In genomic region chr10:8060010-8060703, GRCh38 we compare ENCODE assay signal across 8 cellular contexts. TPM values are rescaled to one million over a fixed set of nuclear protein-coding genes. Genes with fewer than 3 reads are reported as not detected.
DNase-seq lines count a peak whose midpoint lies in the region; ATAC-seq, FAIRE-seq and TF ChIP-seq lines count a peak whose summit lies in the region.

No MANE protein-coding gene starts in this region.

- peak overlapping the region; percentile 42 for H3K27ac ChIP-seq in lower lobe of right lung

- no peak for TF ChIP-seq POLR2A in H54 (IDR thresholded peaks at IDR 0.05; ENCODE audit: low read depth, low read length)

- FAIRE-seq in H54 (lab: Jason Lieb, UNC) = no peak
- FAIRE-seq in D721Med (lab: Jason Lieb, UNC) = no peak

- peak; percentile 22 for ATAC-seq in left ventricle myocardium superior
- no peak for ATAC-seq in Right ventricle myocardium superior (ENCODE audit: poor library complexity)
- ATAC-seq in HG03354 (IDR thresholded peaks at IDR 0.05; ENCODE audit: poor library complexity, severe bottlenecking, unreplicated experiment) = peak; percentile 30
- ATAC-seq in activated CD8-positive, alpha-beta T cell treated with anti-CD3 and anti-CD28 coated beads, Interleukin-2, amount 10 ng/mL, durations not matched to agents 7 days and 5 days = peak; percentile 50
- ATAC-seq in lower lobe of right lung = peak in 1 of 2 donors; percentile 7

- TF ChIP-seq CTCF in lower lobe of right lung (IDR thresholded peaks at IDR 0.05) (no peak), glutamatergic neuron (IDR thresholded peaks at IDR 0.05; ENCODE audit: partially characterized antibody, unreplicated experiment) (no peak), D721Med (IDR thresholded peaks at IDR 0.05; ENCODE audit: insufficient read depth, missing control alignments) (no peak)

- H3K36me3 ChIP-seq in lower lobe of right lung = no peaks in the 10 kb centered on the region

- peak overlapping the region; percentile 25 for H3K4me3 ChIP-seq in lower lobe of right lung

- H3K4me3 Mint-ChIP-seq in activated CD8-positive, alpha-beta T cell treated with anti-CD3 and anti-CD28 coated beads, Interleukin-2, amount 10 ng/mL, durations not matched to agents 7 days and 5 days = peak overlapping the region; percentile 97
- no peak overlapping the region for H3K4me3 Mint-ChIP-seq in glutamatergic neuron (ENCODE audit: unreplicated experiment)

- peaks cover 60% of the 10 kb centered on the region for H3K4me1 ChIP-seq in lower lobe of right lung

- H3K36me3 Mint-ChIP-seq in activated CD8-positive, alpha-beta T cell treated with anti-CD3 and anti-CD28 coated beads, Interleukin-2, amount 10 ng/mL, durations not matched to agents 7 days and 5 days (ENCODE audit: low read depth) = peaks cover 90% of the 10 kb centered on the region
- no peaks in the 10 kb centered on the region for H3K36me3 Mint-ChIP-seq in glutamatergic neuron (ENCODE audit: unreplicated experiment)

- no peaks in the 10 kb centered on the region for H3K27me3 Mint-ChIP-seq in activated CD8-positive, alpha-beta T cell treated with anti-CD3 and anti-CD28 coated beads, Interleukin-2, amount 10 ng/mL, durations not matched to agents 7 days and 5 days (ENCODE audit: low read depth)
- H3K27me3 Mint-ChIP-seq in glutamatergic neuron (ENCODE audit: unreplicated experiment) = peaks cover 64% of the 10 kb centered on the region

- peaks cover 70% of the 10 kb centered on the region for H3K27me3 ChIP-seq in lower lobe of right lung (ENCODE audit: low read depth)

- POLR2A ChIA-PET in activated CD8-positive, alpha-beta T cell treated with anti-CD3 and anti-CD28 coated beads, Interleukin-2, amount 10 ng/mL, durations not matched to agents 7 days and 5 days (lab: Charles Lee) = interaction anchor here (0.7 to 4.3 kb wide), 17 partner anchors 9 to 342 kb away, joined by 3 to 24 read pairs (median 4); no protein-coding TSS in a partner anchor

- intact Hi-C loops in left ventricle myocardium superior (cut with micrococcal nuclease) = no loop called here
- intact Hi-C loops in Right ventricle myocardium superior (cut with DNase I) = no loop called here
- intact Hi-C loops in lower lobe of right lung (cut with DNase I) = no loop called here

- H3K4me1 Mint-ChIP-seq in activated CD8-positive, alpha-beta T cell treated with anti-CD3 and anti-CD28 coated beads, Interleukin-2, amount 10 ng/mL, durations not matched to agents 7 days and 5 days (ENCODE audit: low read depth) = peaks cover 77% of the 10 kb centered on the region
- peaks cover 3% of the 10 kb centered on the region for H3K4me1 Mint-ChIP-seq in glutamatergic neuron (ENCODE audit: low read depth, unreplicated experiment)

- CTCF ChIA-PET in activated CD8-positive, alpha-beta T cell treated with anti-CD3 and anti-CD28 coated beads, Interleukin-2, amount 10 ng/mL, durations not matched to agents 7 days and 5 days (lab: Charles Lee) = interaction anchor here (0.6 to 2.9 kb wide), 8 partner anchors 10 to 1149 kb away, joined by 4 to 11 read pairs (median 4); no protein-coding TSS in a partner anchor

- no peaks in the 10 kb centered on the region for H3K9me3 Mint-ChIP-seq in activated CD8-positive, alpha-beta T cell treated with anti-CD3 and anti-CD28 coated beads, Interleukin-2, amount 10 ng/mL, durations not matched to agents 7 days and 5 days (ENCODE audit: insufficient read depth)
- peaks cover 5% of the 10 kb centered on the region for H3K9me3 Mint-ChIP-seq in glutamatergic neuron (ENCODE audit: unreplicated experiment)

- H3K27ac Mint-ChIP-seq in activated CD8-positive, alpha-beta T cell treated with anti-CD3 and anti-CD28 coated beads, Interleukin-2, amount 10 ng/mL, durations not matched to agents 7 days and 5 days = peak overlapping the region; percentile 97
- H3K27ac Mint-ChIP-seq in glutamatergic neuron (ENCODE audit: unreplicated experiment) = no peak overlapping the region

- no peaks in the 10 kb centered on the region for H3K9me3 ChIP-seq in lower lobe of right lung

- DNase-seq in left ventricle myocardium superior (no peak), Right ventricle myocardium superior (no peak), lower lobe of right lung (no peak), glutamatergic neuron (no peak), H54 (ENCODE audit: insufficient read length, low spot score) (no peak), D721Med (ENCODE audit: insufficient read length, low spot score) (no peak)
- peak; percentile 85 for DNase-seq in activated CD8-positive, alpha-beta T cell treated with anti-CD3 and anti-CD28 coated beads, Interleukin-2, amount 10 ng/mL, durations not matched to agents 7 days and 5 days

RNA-seq across cellular contexts. Expression of gene GATA3, which starts 5.7 kb away (rescaled TPM):
- total RNA-seq in left ventricle myocardium superior (1.1 TPM), Right ventricle myocardium superior (0.83 TPM), lower lobe of right lung (4.6 TPM), glutamatergic neuron (ENCODE audit: unreplicated experiment) (0.69 TPM)
- 10 to 100 TPM; 42.5 to 44.9 TPM for total RNA-seq in activated CD8-positive, alpha-beta T cell treated with anti-CD3 and anti-CD28 coated beads, Interleukin-2, amount 10 ng/mL, durations not matched to agents 7 days and 5 days
